23 cellular contexts compared by ENCODE assay signal in genomic region chr1:48943826-48944225, GRCh38.
A peak's percentile ranks its signal among the peaks of the same experiment; 100 is the strongest.
DNase-seq lines count a peak whose midpoint lies in the region; ATAC-seq, FAIRE-seq and TF ChIP-seq lines count a peak whose summit lies in the region.
"Had no signal": no experiment of that assay in that cellular context is flagged by ENCODE, and none has a peak within 500 bp of the region (broad histone marks: within the 10 kb centered on the region; RNA-seq: fewer than 3 reads in every experiment).

No MANE protein-coding gene starts in this region.

- no peaks in the 10 kb centered on the region for H3F3A ChIP-seq in GM23248 (ENCODE audit: insufficient read depth)

- peaks cover 15% of the 10 kb centered on the region; the same call in 1 of the 2 replicates for H3K4me1 ChIP-seq in GM23248 (ENCODE audit: insufficient read depth)
- no peaks in the 10 kb centered on the region for H3K4me1 ChIP-seq in HepG2 (ENCODE audit: insufficient read depth, low read length)
- no peaks in the 10 kb centered on the region for H3K4me1 ChIP-seq in pancreas
- H3K4me1 ChIP-seq: BLaER1 treated with 17β-estradiol and CSF1 and Interleukin-3, amounts not matched to agents 10 nM and 100 nM; SJCRH30 had no signal

- TF ChIP-seq CTCF in epithelial cell of esophagus (IDR thresholded peaks at IDR 0.05; ENCODE audit: insufficient read depth, low read depth, low read length, missing control alignments) (no peak), HepG2 (CRISPR knock-in tag; IDR thresholded peaks at IDR 0.05) (no peak), pancreas (IDR thresholded peaks at IDR 0.05) (no peak)

- H2AFZ ChIP-seq in GM23248: no peak overlapping the region
- H2AFZ ChIP-seq in HepG2 (ENCODE audit: low read length): no peak overlapping the region
- H2AFZ ChIP-seq: GM23338, PC-9 had no signal

- POLR2A ChIA-PET in HepG2 (lab: Yijun Ruan, JAX): no interaction called here

- H3K27ac ChIP-seq in GM23248 (no peak overlapping the region), HepG2 (ENCODE audit: extremely low read length, insufficient read depth, low read length) (no peak overlapping the region), pancreas (no peak overlapping the region)
- H3K27ac ChIP-seq: BLaER1 treated with 17β-estradiol and CSF1 and Interleukin-3, amounts not matched to agents 10 nM and 100 nM; PC-9; SJCRH30 had no signal

- H3K36me3 ChIP-seq in GM23248 (ENCODE audit: low read depth): no peaks in the 10 kb centered on the region
- no peaks in the 10 kb centered on the region for H3K36me3 ChIP-seq in HepG2 (replicated peaks in 1 of 2; ENCODE audit: control insufficient read depth in 1 of 2, insufficient read depth in 2 of 2, low read length in 2 of 2)
- H3K36me3 ChIP-seq in pancreas: no peaks in the 10 kb centered on the region
- H3K36me3 ChIP-seq: BLaER1 treated with 17β-estradiol and CSF1 and Interleukin-3, amounts not matched to agents 10 nM and 100 nM; SJCRH30 had no signal

- H3K9ac ChIP-seq in GM23248 (no peak overlapping the region), HepG2 (ENCODE audit: insufficient read depth, low read depth, low read length) (no peak overlapping the region)
- H3K9ac ChIP-seq: BLaER1 treated with 17β-estradiol and CSF1 and Interleukin-3, amounts not matched to agents 10 nM and 100 nM had no signal

- TF ChIP-seq EP300 in HepG2 (IDR thresholded peaks at IDR 0.05; ENCODE audit: low read depth in 2 of 2, low read length in 2 of 2) (no peak), HepG2 (CRISPR knock-in tag; IDR thresholded peaks at IDR 0.05; ENCODE audit: borderline replicate concordance) (no peak)

- no TSS peak for BruUV-seq in HepG2 (replicated peaks; lab: Mats Ljungman, UMichigan)

- no peaks in the 10 kb centered on the region for H4K20me1 ChIP-seq in GM23248 (ENCODE audit: insufficient read depth)
- no peaks in the 10 kb centered on the region for H4K20me1 ChIP-seq in HepG2 (ENCODE audit: insufficient read depth, low read length)
- H4K20me1 ChIP-seq: BLaER1 treated with 17β-estradiol and CSF1 and Interleukin-3, amounts not matched to agents 10 nM and 100 nM had no signal

- H3K9me3 ChIP-seq in GM23248 (ENCODE audit: low read depth) (no peaks in the 10 kb centered on the region), HepG2 (ENCODE audit: low read length) (peaks cover 51% of the 10 kb centered on the region), pancreas (no peaks in the 10 kb centered on the region)
- H3K9me3 ChIP-seq: BLaER1 treated with 17β-estradiol and CSF1 and Interleukin-3, amounts not matched to agents 10 nM and 100 nM; SJCRH30 had no signal

- no peak for TF ChIP-seq POLR2A in HepG2 (IDR thresholded peaks at IDR 0.05; ENCODE audit: insufficient read depth in 1 of 2, low read depth in 2 of 2, low read length in 2 of 2)

- intact Hi-C loops in HepG2 (cut with micrococcal nuclease; ENCODE audit: unreplicated experiment): no loop called here
- intact Hi-C loops in pancreas (cut with DNase I): no loop called here

- no peak overlapping the region for H3K4me3 ChIP-seq in GM23248
- no peak overlapping the region for H3K4me3 ChIP-seq in epithelial cell of esophagus (ENCODE audit: low read length)
- no peak overlapping the region for H3K4me3 ChIP-seq in HepG2 (replicated peaks in 1 of 3; ENCODE audit: insufficient read depth in 1 of 3, low read depth in 2 of 3, low read length in 3 of 3)
- no peak overlapping the region for H3K4me3 ChIP-seq in pancreas
- H3K4me3 ChIP-seq: BLaER1 treated with 17β-estradiol and CSF1 and Interleukin-3, amounts not matched to agents 10 nM and 100 nM; GM23338; PC-9; SJCRH30 had no signal

- no peak overlapping the region for H3K4me2 ChIP-seq in GM23248 (ENCODE audit: unreplicated experiment)
- H3K4me2 ChIP-seq in HepG2 (ENCODE audit: low read depth, low read length): no peak overlapping the region
- H3K4me2 ChIP-seq: BLaER1 treated with 17β-estradiol and CSF1 and Interleukin-3, amounts not matched to agents 10 nM and 100 nM; GM23338; PC-9 had no signal

- H3K27me3 ChIP-seq in GM23248 (replicated peaks; ENCODE audit: insufficient read depth): no peaks in the 10 kb centered on the region
- H3K27me3 ChIP-seq in HepG2 (ENCODE audit: control insufficient read depth in 1 of 2, insufficient read depth in 2 of 2, low read length in 2 of 2): no peaks in the 10 kb centered on the region
- no peaks in the 10 kb centered on the region for H3K27me3 ChIP-seq in pancreas
- H3K27me3 ChIP-seq: BLaER1 treated with 17β-estradiol and CSF1 and Interleukin-3, amounts not matched to agents 10 nM and 100 nM had no signal

- CTCF ChIA-PET in HepG2 (lab: Yijun Ruan, JAX; ENCODE audit: low intra/inter-chr PET ratio, low total read pairs): no interaction called here

- no peaks in the 10 kb centered on the region for H3K9me2 ChIP-seq in GM23248 (ENCODE audit: insufficient read depth)

- ATAC-seq in HepG2 (no peak), GM18502 (IDR thresholded peaks at IDR 0.05; ENCODE audit: poor library complexity, unreplicated experiment) (no peak), pancreas (no peak)
- ATAC-seq: GM23338, Right ventricle myocardium inferior had no signal

- in situ Hi-C loops in GM23248 (cut with MboI) (no loop called here), HepG2 (cut with HindIII; ENCODE audit: extremely low pct_ligation_motif_present, low pct_unique_long_range_greater_than_20kb) (no loop called here)

- peak; percentile 64 for DNase-seq in GM23248
- peak; percentile 42 for DNase-seq in epithelial cell of esophagus (ENCODE audit: low read depth)
- DNase-seq in HepG2 (ENCODE audit: low spot score): no peak
- no peak for DNase-seq in pancreas
- DNase-seq in activated CD4-positive, alpha-beta T cell treated with anti-CD3 and anti-CD28 coated beads for 4 hours: no peak
- DNase-seq in NCI-H82 treated with DMSO at 0.1 percent for 48 hours (lab: John Stamatoyannopoulos, UW; ENCODE audit: unreplicated experiment): no peak
- DNase-seq: CD4-positive, alpha-beta T cell; H9; HFFc6; KG1; MM.1S; NCI-H2029; NCI-H524 treated with DMSO at 0.1 percent for 48 hours; NCI-H774; NK-92 treated with Interleukin-12 subunit alpha and Interleukin-12 subunit beta, amount 100 ng/mL, for 24 hours; PC-9; SJCRH30 had no signal

- no peak for TF ChIP-seq RAD21 in HepG2 (CRISPR knock-in tag; IDR thresholded peaks at IDR 0.05)

- no peak for FAIRE-seq in HepG2 (lab: Jason Lieb, UNC)
- FAIRE-seq in pancreas (lab: Jason Lieb, UNC): no peak
- FAIRE-seq: D721Med, GM18507 had no signal

- 59 to 61% methylated on average over 5 of the region's 5 CpGs for WGBS in GM23248 (ENCODE audit: low coverage in 1 of 2, low lambda C conversion rate in 2 of 2, missing lambda C conversion rate in 2 of 2), 2 experiments
- WGBS in HepG2 (ENCODE audit: low lambda C conversion rate): 18% methylated on average over 5 of the region's 5 CpGs
- 72 to 78% methylated on average over 5 of the region's 5 CpGs for WGBS in pancreas, 2 donors

- no peaks in the 10 kb centered on the region for H3K79me2 ChIP-seq in GM23248 (ENCODE audit: insufficient read depth)
- H3K79me2 ChIP-seq in HepG2 (ENCODE audit: insufficient read depth, low read length): no peaks in the 10 kb centered on the region

TF ChIP-seq in HepG2, 621 proteins besides CTCF, POLR2A, EP300 and RAD21:
- TF ChIP-seq CEBPB (IDR thresholded peaks at IDR 0.05; ENCODE audit: borderline replicate concordance, low read depth, low read length) (peak; percentile 64; the same call in 1 of the 2 replicates), ZKSCAN8 (CRISPR knock-in tag; IDR thresholded peaks at IDR 0.05; ENCODE audit: borderline replicate concordance) (no peak)

Comparison
In these comparisons a context has a peak if more than half of its experiments do, and no peak if none do; other contexts are left out.
1. DNase-seq: peak in GM23248 (single experiment) and epithelial cell of esophagus (single experiment); none in HepG2 (single experiment), pancreas (0 of 6), activated CD4-positive, alpha-beta T cell treated with anti-CD3 and anti-CD28 coated beads for 4 hours (0 of 2) and NCI-H82 treated with DMSO at 0.1 percent for 48 hours (single experiment).